In genomic region chr6:163956571-163957407, GRCh38 we compare ENCODE assay signal across 8 cellular contexts.
DNase-seq lines count a peak whose midpoint lies in the region; ATAC-seq, FAIRE-seq and TF ChIP-seq lines count a peak whose summit lies in the region.

No MANE protein-coding gene starts in this region.

- FAIRE-seq in A549 (lab: Jason Lieb, UNC), result no peak

- peak; percentile 63 to 73 for DNase-seq in A549 (ENCODE audit: low read depth in 1 of 2, low spot score in 1 of 2)
- peak; percentile 59 for DNase-seq in NCI-H2029 (lab: John Stamatoyannopoulos, UW)
- DNase-seq in mammary epithelial cell, result peak; percentile 36
- DNase-seq in kidney epithelial cell (ENCODE audit: low read depth), result no peak
- peak; percentile 32 to 36 for DNase-seq in stimulated activated CD4-positive, alpha-beta T cell treated with anti-CD3 and anti-CD28 coated beads, Interleukin-4, amount 100 ng/mL, for 4 hours

- peak overlapping the region; percentile 43 for H3K4me2 ChIP-seq in A549
- no peak overlapping the region for H3K4me2 ChIP-seq in mammary epithelial cell (ENCODE audit: insufficient read depth, low read depth, low read length)

- no peak overlapping the region for H2AFZ ChIP-seq in mammary epithelial cell (ENCODE audit: low read depth, low read length)

- H4K20me1 ChIP-seq in mammary epithelial cell (ENCODE audit: insufficient read depth, low read length), result no peaks in the 10 kb centered on the region

- CTCF ChIA-PET in A549 (lab: Yijun Ruan, JAX) (interaction anchor here (0.6 to 1.0 kb wide), 4 partner anchors 141 to 529 kb away, joined by 3 to 4 read pairs (median 3); no protein-coding TSS in a partner anchor), mammary epithelial cell (lab: Charles Lee; ENCODE audit: low non-redundant PET) (interaction anchor here (0.6 kb wide), 1 partner anchor 522 kb away, joined by 6 read pairs; no protein-coding TSS in a partner anchor)

- no peaks in the 10 kb centered on the region for H3K36me3 ChIP-seq in mammary epithelial cell (ENCODE audit: insufficient read depth, low read length)
- no peaks in the 10 kb centered on the region for H3K36me3 ChIP-seq in kidney epithelial cell (ENCODE audit: control insufficient read depth, insufficient read depth, low read length)

- TF ChIP-seq CTCF in A549 (IDR thresholded peaks at IDR 0.05) (peak; percentile 75), VCaP (conservative IDR thresholded peaks at IDR 0.05) (peak; percentile 60), mammary epithelial cell (conservative IDR thresholded peaks at IDR 0.05 in 1 of 2, IDR thresholded peaks at IDR 0.05 in 1 of 2; ENCODE audit: extremely low read depth in 1 of 2, insufficient read depth in 1 of 2, low read depth in 1 of 2, low read length in 2 of 2) (peak; percentile 56 to 75), kidney epithelial cell (IDR thresholded peaks at IDR 0.05; ENCODE audit: insufficient read depth, low read length, poor library complexity, severe bottlenecking) (peak; percentile 88)

- no peak overlapping the region for H3K27ac ChIP-seq in A549
- H3K27ac ChIP-seq in VCaP, result no peak overlapping the region
- no peak overlapping the region for H3K27ac ChIP-seq in mammary epithelial cell (ENCODE audit: insufficient read depth, low read depth, low read length)

- peak; percentile 76 to 80 for TF ChIP-seq RAD21 in A549 (conservative IDR thresholded peaks at IDR 0.05 in 1 of 2, IDR thresholded peaks at IDR 0.05 in 1 of 2)

- POLR2A ChIA-PET in A549 (lab: Yijun Ruan, JAX), result no interaction called here

- TF ChIP-seq EP300 in A549 (IDR thresholded peaks at IDR 0.05), result no peak

- H3K27me3 ChIP-seq in mammary epithelial cell (ENCODE audit: insufficient read depth, low read length) (no peaks in the 10 kb centered on the region), kidney epithelial cell (ENCODE audit: control insufficient read depth, insufficient read depth, low read length) (no peaks in the 10 kb centered on the region)

- no peaks in the 10 kb centered on the region for H3K4me1 ChIP-seq in A549
- H3K4me1 ChIP-seq in mammary epithelial cell (ENCODE audit: insufficient read depth, low read length), result no peaks in the 10 kb centered on the region

- H3K4me3 ChIP-seq in A549 (no peak overlapping the region), mammary epithelial cell (replicated peaks in 1 of 3; ENCODE audit: insufficient read depth in 1 of 3, low read depth in 2 of 3, low read length in 3 of 3) (no peak overlapping the region), kidney epithelial cell (ENCODE audit: low read depth, low read length) (no peak overlapping the region)

- TF ChIP-seq POLR2A in A549 (IDR thresholded peaks at IDR 0.05; ENCODE audit: low read length) (no peak), GM18505 (IDR thresholded peaks at IDR 0.05; ENCODE audit: borderline replicate concordance, extremely low read depth, insufficient read depth, insufficient read length) (no peak)

- 5% methylated on average over 12 of the region's 12 CpGs for WGBS in A549 (ENCODE audit: missing lambda C conversion rate)
- 37% methylated on average over 12 of the region's 12 CpGs for WGBS in mammary epithelial cell (ENCODE audit: low coverage, missing lambda C conversion rate)

- H3K9ac ChIP-seq in mammary epithelial cell (ENCODE audit: insufficient read depth, low read length), result no peak overlapping the region

- no peaks in the 10 kb centered on the region for H3K9me3 ChIP-seq in A549
- peaks cover 14% of the 10 kb centered on the region for H3K9me3 ChIP-seq in mammary epithelial cell (replicated peaks; ENCODE audit: insufficient read depth, low read length)

- dilution Hi-C loops in mammary epithelial cell (cut with HindIII; ENCODE audit: low sequenced_read_pairs), result no loop called here

- ATAC-seq in A549, result peak; percentile 87 to 93
- peak; percentile 96 for ATAC-seq in GM18505 (IDR thresholded peaks at IDR 0.05; ENCODE audit: unreplicated experiment)
- peak; percentile 99 for ATAC-seq in HG02938 (IDR thresholded peaks at IDR 0.05; ENCODE audit: unreplicated experiment)

- intact Hi-C loops in mammary epithelial cell (cut with micrococcal nuclease), result loop anchor here (5.0 kb wide), 1 partner anchor 774 kb away; no protein-coding TSS in a partner anchor

- no peaks in the 10 kb centered on the region for H3K79me2 ChIP-seq in mammary epithelial cell (ENCODE audit: insufficient read depth, low read length)

- in situ Hi-C loops in mammary epithelial cell (cut with MboI; ENCODE audit: low sequenced_read_pairs in 2 of 2), result no loop called here

- no TSS peak for BruUV-seq in mammary epithelial cell (replicated peaks; lab: Mats Ljungman, UMichigan)

TF ChIP-seq in A549, 52 proteins besides CTCF, POLR2A, EP300 and RAD21:
- peak; percentile 79 for TF ChIP-seq ESRRA (IDR thresholded peaks at IDR 0.05; ENCODE audit: borderline replicate concordance, low read length)
- peak; percentile 78 for TF ChIP-seq SMC3 (IDR thresholded peaks at IDR 0.05)
- TF ChIP-seq CBX2 (IDR thresholded peaks at IDR 0.05; ENCODE audit: borderline replicate concordance, low read depth), result no peak
